Comparison of ENCODE assay signal across 25 cellular contexts in genomic region chr3:373193-373784, GRCh38.
"Had no signal": no experiment of that assay in that cellular context is flagged by ENCODE, and none has a peak within 500 bp of the region (broad histone marks: within the 10 kb centered on the region; RNA-seq: fewer than 3 reads in every experiment).

No MANE protein-coding gene starts in this region.

- ATAC-seq: activated CD8-positive, alpha-beta T cell treated with anti-CD3 and anti-CD28 coated beads, Interleukin-2, amount 10 ng/mL, durations not matched to agents 7 days and 5 days; body of pancreas had no signal

- DNase-seq: activated CD4-positive, alpha-beta T cell treated with anti-CD3 and anti-CD28 coated beads for 48 hours; activated CD4-positive, alpha-beta T cell treated with anti-CD3 and anti-CD28 coated beads, Interleukin-2, amount 50 U/mL, for 4 hours; activated CD8-positive, alpha-beta memory T cell treated with anti-CD3 and anti-CD28 coated beads, Interleukin-2, amount 50 U/mL, for 48 hours; activated CD8-positive, alpha-beta T cell treated with anti-CD3 and anti-CD28 coated beads, Interleukin-2, amount 10 ng/mL, durations not matched to agents 7 days and 5 days; activated naive CD4-positive, alpha-beta T cell treated with anti-CD3 and anti-CD28 coated beads, Interleukin-2, amount 50 U/mL, for 16 hours; activated naive CD8-positive, alpha-beta T cell treated with anti-CD3 and anti-CD28 coated beads, Interleukin-2, amount 10 ng/mL, durations not matched to agents 7 days and 5 days; activated T-cell treated with anti-CD3 and anti-CD28 coated beads, Interleukin-2, amount 50 U/mL, for 1 hour; adrenal gland; body of pancreas; central memory CD4-positive, alpha-beta T cell; KBM-7; NCI-H1092; NCI-H1417; NCI-H1930; NCI-H2171; NCI-H2227 treated with DMSO at 0.1 percent for 48 hours; NCI-H446 treated with DMSO at 0.1 percent for 48 hours; NCI-H524 treated with DMSO at 0.1 percent for 48 hours; NCI-H748 treated with DMSO at 0.1 percent for 48 hours; SIG-M5; T-helper 1 cell had no signal

- H3K9me3 ChIP-seq: adrenal gland, ascending aorta, body of pancreas had no signal

- H3K36me3 ChIP-seq: adrenal gland, ascending aorta had no signal

- FAIRE-seq: bronchial epithelial cell had no signal

- H3K27me3 ChIP-seq: ascending aorta, body of pancreas had no signal

- H3K4me3 ChIP-seq: adrenal gland, ascending aorta, body of pancreas, SK-N-MC had no signal

- H3K27ac ChIP-seq: adrenal gland, ascending aorta, body of pancreas, SK-N-MC, VCaP had no signal

- H3K4me1 ChIP-seq: adrenal gland, ascending aorta, body of pancreas had no signal
